ENCODE assay signal across 1 cellular context in the genomic region with DNA sequence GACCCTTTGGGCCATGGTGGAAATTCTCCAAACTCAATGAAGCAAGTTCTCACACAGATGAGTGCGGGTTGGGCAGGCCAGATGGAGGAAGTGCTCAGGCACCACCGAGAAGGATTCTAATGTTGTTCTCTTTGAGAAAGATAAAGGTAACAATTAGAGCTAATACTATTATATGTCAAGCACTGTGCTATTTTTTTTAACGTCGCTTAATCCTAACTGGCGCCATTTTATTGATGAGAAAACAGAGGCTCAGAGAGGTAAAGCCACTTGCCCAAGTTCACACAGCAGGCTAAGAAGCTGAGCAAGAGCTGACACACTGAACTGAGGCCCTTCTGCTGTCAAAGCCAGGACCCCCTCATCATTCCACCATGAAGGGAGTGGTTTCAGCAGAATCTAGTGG.
TF ChIP-seq lines count a peak whose summit lies in the region.

No MANE protein-coding gene starts in this region.

TF ChIP-seq in H1, 55 proteins besides CTCF, POLR2A, EP300 and RAD21:
- no peak for TF ChIP-seq SRF (IDR thresholded peaks at IDR 0.05; ENCODE audit: low read depth, low read length)
- 0 out of 2 replicates have a peak, but pooled peaks have one; percentile 27 for TF ChIP-seq KDM1A (IDR thresholded peaks at IDR 0.05; ENCODE audit: borderline replicate concordance, low read length)
- TF ChIP-seq CTBP2 (IDR thresholded peaks at IDR 0.05; ENCODE audit: borderline replicate concordance, insufficient read depth, insufficient read length, low read length) = no peak
- no peak for TF ChIP-seq SIRT6 (IDR thresholded peaks at IDR 0.05; ENCODE audit: low read length)
- no peak for TF ChIP-seq GABPA (IDR thresholded peaks at IDR 0.05; ENCODE audit: borderline replicate concordance, insufficient read depth, low read length)
- no peak for TF ChIP-seq CBX8 (IDR thresholded peaks at IDR 0.05; ENCODE audit: borderline replicate concordance, low read depth, low read length)
- TF ChIP-seq SIX5 (IDR thresholded peaks at IDR 0.05; ENCODE audit: low read depth, low read length) = no peak
- TF ChIP-seq, protein P1, sequence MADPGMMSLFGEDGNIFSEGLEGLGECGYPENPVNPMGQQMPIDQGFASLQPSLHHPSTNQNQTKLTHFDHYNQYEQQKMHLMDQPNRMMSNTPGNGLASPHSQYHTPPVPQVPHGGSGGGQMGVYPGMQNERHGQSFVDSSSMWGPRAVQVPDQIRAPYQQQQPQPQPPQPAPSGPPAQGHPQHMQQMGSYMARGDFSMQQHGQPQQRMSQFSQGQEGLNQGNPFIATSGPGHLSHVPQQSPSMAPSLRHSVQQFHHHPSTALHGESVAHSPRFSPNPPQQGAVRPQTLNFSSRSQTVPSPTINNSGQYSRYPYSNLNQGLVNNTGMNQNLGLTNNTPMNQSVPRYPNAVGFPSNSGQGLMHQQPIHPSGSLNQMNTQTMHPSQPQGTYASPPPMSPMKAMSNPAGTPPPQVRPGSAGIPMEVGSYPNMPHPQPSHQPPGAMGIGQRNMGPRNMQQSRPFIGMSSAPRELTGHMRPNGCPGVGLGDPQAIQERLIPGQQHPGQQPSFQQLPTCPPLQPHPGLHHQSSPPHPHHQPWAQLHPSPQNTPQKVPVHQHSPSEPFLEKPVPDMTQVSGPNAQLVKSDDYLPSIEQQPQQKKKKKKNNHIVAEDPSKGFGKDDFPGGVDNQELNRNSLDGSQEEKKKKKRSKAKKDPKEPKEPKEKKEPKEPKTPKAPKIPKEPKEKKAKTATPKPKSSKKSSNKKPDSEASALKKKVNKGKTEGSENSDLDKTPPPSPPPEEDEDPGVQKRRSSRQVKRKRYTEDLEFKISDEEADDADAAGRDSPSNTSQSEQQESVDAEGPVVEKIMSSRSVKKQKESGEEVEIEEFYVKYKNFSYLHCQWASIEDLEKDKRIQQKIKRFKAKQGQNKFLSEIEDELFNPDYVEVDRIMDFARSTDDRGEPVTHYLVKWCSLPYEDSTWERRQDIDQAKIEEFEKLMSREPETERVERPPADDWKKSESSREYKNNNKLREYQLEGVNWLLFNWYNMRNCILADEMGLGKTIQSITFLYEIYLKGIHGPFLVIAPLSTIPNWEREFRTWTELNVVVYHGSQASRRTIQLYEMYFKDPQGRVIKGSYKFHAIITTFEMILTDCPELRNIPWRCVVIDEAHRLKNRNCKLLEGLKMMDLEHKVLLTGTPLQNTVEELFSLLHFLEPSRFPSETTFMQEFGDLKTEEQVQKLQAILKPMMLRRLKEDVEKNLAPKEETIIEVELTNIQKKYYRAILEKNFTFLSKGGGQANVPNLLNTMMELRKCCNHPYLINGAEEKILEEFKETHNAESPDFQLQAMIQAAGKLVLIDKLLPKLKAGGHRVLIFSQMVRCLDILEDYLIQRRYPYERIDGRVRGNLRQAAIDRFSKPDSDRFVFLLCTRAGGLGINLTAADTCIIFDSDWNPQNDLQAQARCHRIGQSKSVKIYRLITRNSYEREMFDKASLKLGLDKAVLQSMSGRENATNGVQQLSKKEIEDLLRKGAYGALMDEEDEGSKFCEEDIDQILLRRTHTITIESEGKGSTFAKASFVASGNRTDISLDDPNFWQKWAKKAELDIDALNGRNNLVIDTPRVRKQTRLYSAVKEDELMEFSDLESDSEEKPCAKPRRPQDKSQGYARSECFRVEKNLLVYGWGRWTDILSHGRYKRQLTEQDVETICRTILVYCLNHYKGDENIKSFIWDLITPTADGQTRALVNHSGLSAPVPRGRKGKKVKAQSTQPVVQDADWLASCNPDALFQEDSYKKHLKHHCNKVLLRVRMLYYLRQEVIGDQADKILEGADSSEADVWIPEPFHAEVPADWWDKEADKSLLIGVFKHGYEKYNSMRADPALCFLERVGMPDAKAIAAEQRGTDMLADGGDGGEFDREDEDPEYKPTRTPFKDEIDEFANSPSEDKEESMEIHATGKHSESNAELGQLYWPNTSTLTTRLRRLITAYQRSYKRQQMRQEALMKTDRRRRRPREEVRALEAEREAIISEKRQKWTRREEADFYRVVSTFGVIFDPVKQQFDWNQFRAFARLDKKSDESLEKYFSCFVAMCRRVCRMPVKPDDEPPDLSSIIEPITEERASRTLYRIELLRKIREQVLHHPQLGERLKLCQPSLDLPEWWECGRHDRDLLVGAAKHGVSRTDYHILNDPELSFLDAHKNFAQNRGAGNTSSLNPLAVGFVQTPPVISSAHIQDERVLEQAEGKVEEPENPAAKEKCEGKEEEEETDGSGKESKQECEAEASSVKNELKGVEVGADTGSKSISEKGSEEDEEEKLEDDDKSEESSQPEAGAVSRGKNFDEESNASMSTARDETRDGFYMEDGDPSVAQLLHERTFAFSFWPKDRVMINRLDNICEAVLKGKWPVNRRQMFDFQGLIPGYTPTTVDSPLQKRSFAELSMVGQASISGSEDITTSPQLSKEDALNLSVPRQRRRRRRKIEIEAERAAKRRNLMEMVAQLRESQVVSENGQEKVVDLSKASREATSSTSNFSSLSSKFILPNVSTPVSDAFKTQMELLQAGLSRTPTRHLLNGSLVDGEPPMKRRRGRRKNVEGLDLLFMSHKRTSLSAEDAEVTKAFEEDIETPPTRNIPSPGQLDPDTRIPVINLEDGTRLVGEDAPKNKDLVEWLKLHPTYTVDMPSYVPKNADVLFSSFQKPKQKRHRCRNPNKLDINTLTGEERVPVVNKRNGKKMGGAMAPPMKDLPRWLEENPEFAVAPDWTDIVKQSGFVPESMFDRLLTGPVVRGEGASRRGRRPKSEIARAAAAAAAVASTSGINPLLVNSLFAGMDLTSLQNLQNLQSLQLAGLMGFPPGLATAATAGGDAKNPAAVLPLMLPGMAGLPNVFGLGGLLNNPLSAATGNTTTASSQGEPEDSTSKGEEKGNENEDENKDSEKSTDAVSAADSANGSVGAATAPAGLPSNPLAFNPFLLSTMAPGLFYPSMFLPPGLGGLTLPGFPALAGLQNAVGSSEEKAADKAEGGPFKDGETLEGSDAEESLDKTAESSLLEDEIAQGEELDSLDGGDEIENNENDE (IDR thresholded peaks at IDR 0.05; ENCODE audit: insufficient replicate concordance, low read length) = no peak
- 0 out of 4 replicates have a peak, but pooled peaks of 1 of the 2 experiments have one; percentile 14 for TF ChIP-seq SIN3A (conservative IDR thresholded peaks at IDR 0.05 in 1 of 2, IDR thresholded peaks at IDR 0.05 in 1 of 2; ENCODE audit: low read depth in 1 of 2, low read length in 2 of 2)
- no peak for TF ChIP-seq TCF12 (IDR thresholded peaks at IDR 0.05; ENCODE audit: low read depth, low read length)
